Comparison of ENCODE assay signal across 36 cellular contexts in genomic region chrX:31350808-31351074, GRCh38.
"Had no signal": no experiment of that assay in that cellular context is flagged by ENCODE, and none has a peak within 500 bp of the region (broad histone marks: within the 10 kb centered on the region; RNA-seq: fewer than 3 reads in every experiment).

No MANE protein-coding gene starts in this region.

- H3K27me3 Mint-ChIP-seq: activated B cell treated with CpG ODN at 0.5 μM for 24 hours; activated CD4-positive, alpha-beta memory T cell treated with anti-CD3 and anti-CD28 coated beads for 36 hours; activated CD8-positive, alpha-beta memory T cell treated with anti-CD3 and anti-CD28 coated beads, Interleukin-2, amount 10 ng/mL, durations not matched to agents 7 days and 5 days; activated naive CD4-positive, alpha-beta T cell treated with anti-CD3 and anti-CD28 coated beads, Interleukin-2, amount 50 U/mL, for 24 hours; activated T-helper 17 cell treated with anti-CD3 and anti-CD28 coated beads, Interleukin-2, amount 50 U/mL, for 72 hours; central memory CD8-positive, alpha-beta T cell had no signal

- H3K36me3 ChIP-seq: ascending aorta, cardiac muscle cell, colonic mucosa, Peyer's patch, SJSA1 had no signal

- H3K4me1 ChIP-seq: ascending aorta, colonic mucosa, Peyer's patch had no signal

- H3K4me3 Mint-ChIP-seq: activated B cell treated with CpG ODN at 0.5 μM for 24 hours; activated CD4-positive, alpha-beta memory T cell treated with anti-CD3 and anti-CD28 coated beads for 36 hours; activated CD8-positive, alpha-beta memory T cell treated with anti-CD3 and anti-CD28 coated beads, Interleukin-2, amount 10 ng/mL, durations not matched to agents 7 days and 5 days; activated naive CD4-positive, alpha-beta T cell treated with anti-CD3 and anti-CD28 coated beads, Interleukin-2, amount 50 U/mL, for 24 hours; activated naive CD8-positive, alpha-beta T cell treated with anti-CD3 and anti-CD28 coated beads, Interleukin-2, amount 10 ng/mL, durations not matched to agents 7 days and 5 days; activated T-cell treated with anti-CD3 and anti-CD28 coated beads, Interleukin-2, amount 50 U/mL, for 72 hours; activated T-helper 17 cell treated with anti-CD3 and anti-CD28 coated beads, Interleukin-2, amount 50 U/mL, for 72 hours; central memory CD8-positive, alpha-beta T cell; T-helper 1 cell treated with Interleukin-12 subunit alpha and Interleukin-12 subunit beta and Interleukin-4 antibody, amounts not matched to agents 30 μg/mL and 1 μg/mL, for 36 hours; T-helper 2 cell treated with Interferon-gamma antibody and Interleukin-4, amounts not matched to agents 5 μg/mL and 100 μg/mL, for 36 hours had no signal

- H3K27ac ChIP-seq: ascending aorta, cardiac muscle cell, colonic mucosa, Peyer's patch, SJSA1 had no signal

- H3K4me2 ChIP-seq: SK-N-SH had no signal

- H3K27ac Mint-ChIP-seq: activated B cell treated with CpG ODN at 0.5 μM for 24 hours; activated CD4-positive, alpha-beta memory T cell treated with anti-CD3 and anti-CD28 coated beads for 36 hours; activated CD8-positive, alpha-beta memory T cell treated with anti-CD3 and anti-CD28 coated beads, Interleukin-2, amount 10 ng/mL, durations not matched to agents 7 days and 5 days; activated naive CD4-positive, alpha-beta T cell treated with anti-CD3 and anti-CD28 coated beads, Interleukin-2, amount 50 U/mL, for 24 hours; activated naive CD8-positive, alpha-beta T cell treated with anti-CD3 and anti-CD28 coated beads, Interleukin-2, amount 10 ng/mL, durations not matched to agents 7 days and 5 days; activated T-cell treated with anti-CD3 and anti-CD28 coated beads, Interleukin-2, amount 50 U/mL, for 72 hours; activated T-helper 17 cell treated with anti-CD3 and anti-CD28 coated beads, Interleukin-2, amount 50 U/mL, for 72 hours; T-helper 1 cell treated with Interleukin-12 subunit alpha and Interleukin-12 subunit beta and Interleukin-4 antibody, amounts not matched to agents 30 μg/mL and 1 μg/mL, for 36 hours; T-helper 2 cell treated with Interferon-gamma antibody and Interleukin-4, amounts not matched to agents 5 μg/mL and 100 μg/mL, for 36 hours had no signal

- ATAC-seq: activated CD8-positive, alpha-beta memory T cell treated with anti-CD3 and anti-CD28 coated beads, Interleukin-2, amount 10 ng/mL, durations not matched to agents 7 days and 5 days; activated T-cell treated with anti-CD3 and anti-CD28 coated beads, Interleukin-2, amount 50 U/mL, for 72 hours; activated T-helper 17 cell treated with anti-CD3 and anti-CD28 coated beads, Interleukin-2, amount 50 U/mL, for 72 hours had no signal

- H3K4me3 ChIP-seq: ascending aorta, cardiac muscle cell, colonic mucosa, Peyer's patch, SJSA1 had no signal

- DNase-seq: activated B cell treated with CpG ODN at 0.5 μM for 24 hours; activated CD4-positive, alpha-beta memory T cell treated with anti-CD3 and anti-CD28 coated beads for 36 hours; activated CD4-positive, alpha-beta T cell treated with anti-CD3 and anti-CD28 coated beads for 4 hours; activated CD4-positive, alpha-beta T cell treated with anti-CD3 and anti-CD28 coated beads, Interleukin-2, amount 50 U/mL, for 1 hour; activated CD4-positive, CD25-positive, alpha-beta regulatory T cell treated with anti-CD3 and anti-CD28 coated beads, Interleukin-2, amount 50 U/mL, for 72 hours; activated CD8-positive, alpha-beta memory T cell treated with anti-CD3 and anti-CD28 coated beads for 24 hours; activated CD8-positive, alpha-beta memory T cell treated with anti-CD3 and anti-CD28 coated beads, Interleukin-2, amount 10 ng/mL, durations not matched to agents 7 days and 5 days; activated CD8-positive, alpha-beta memory T cell treated with anti-CD3 and anti-CD28 coated beads, Interleukin-2, amount 50 U/mL, for 48 hours; activated effector memory CD4-positive, alpha-beta T cell treated with anti-CD3 and anti-CD28 coated beads, Interleukin-2, amount 50 U/mL, for 16 hours; activated naive CD4-positive, alpha-beta T cell; activated naive CD8-positive, alpha-beta T cell treated with anti-CD3 and anti-CD28 coated beads, Interleukin-2, amount 10 ng/mL, durations not matched to agents 7 days and 5 days; activated T-cell treated with anti-CD3 and anti-CD28 coated beads, Interleukin-2, amount 50 U/mL, for 72 hours; amygdala; colonic mucosa; NCI-H1048; NCI-H1105 treated with DMSO at 0.1 percent for 48 hours; NCI-H1436 treated with DMSO at 0.1 percent for 48 hours; NCI-H1694 treated with DMSO at 0.1 percent for 48 hours; NCI-H2029 treated with DMSO at 0.1 percent for 48 hours; NCI-H2107; NCI-H2171; NCI-H446 treated with DMSO at 0.1 percent for 48 hours; NCI-H524; Peyer's patch; RPMI8226; SHP77 treated with DMSO at 0.1 percent for 48 hours; SK-N-SH had no signal

- H3K9me3 Mint-ChIP-seq: activated B cell treated with CpG ODN at 0.5 μM for 24 hours; activated CD4-positive, alpha-beta memory T cell treated with anti-CD3 and anti-CD28 coated beads for 36 hours; activated naive CD4-positive, alpha-beta T cell treated with anti-CD3 and anti-CD28 coated beads, Interleukin-2, amount 50 U/mL, for 24 hours; activated naive CD8-positive, alpha-beta T cell treated with anti-CD3 and anti-CD28 coated beads, Interleukin-2, amount 10 ng/mL, durations not matched to agents 7 days and 5 days; activated T-cell treated with anti-CD3 and anti-CD28 coated beads, Interleukin-2, amount 50 U/mL, for 72 hours; activated T-helper 17 cell treated with anti-CD3 and anti-CD28 coated beads, Interleukin-2, amount 50 U/mL, for 72 hours; central memory CD8-positive, alpha-beta T cell; T-helper 1 cell treated with Interleukin-12 subunit alpha and Interleukin-12 subunit beta and Interleukin-4 antibody, amounts not matched to agents 30 μg/mL and 1 μg/mL, for 36 hours; T-helper 2 cell treated with Interferon-gamma antibody and Interleukin-4, amounts not matched to agents 5 μg/mL and 100 μg/mL, for 36 hours had no signal

- H3K9me3 ChIP-seq: ascending aorta, colonic mucosa, Peyer's patch, SJSA1, SK-N-SH had no signal

- H3K4me1 Mint-ChIP-seq: activated B cell treated with CpG ODN at 0.5 μM for 24 hours; activated CD8-positive, alpha-beta memory T cell treated with anti-CD3 and anti-CD28 coated beads, Interleukin-2, amount 10 ng/mL, durations not matched to agents 7 days and 5 days; activated naive CD4-positive, alpha-beta T cell treated with anti-CD3 and anti-CD28 coated beads, Interleukin-2, amount 50 U/mL, for 24 hours; activated naive CD8-positive, alpha-beta T cell treated with anti-CD3 and anti-CD28 coated beads, Interleukin-2, amount 10 ng/mL, durations not matched to agents 7 days and 5 days; activated T-helper 17 cell treated with anti-CD3 and anti-CD28 coated beads, Interleukin-2, amount 50 U/mL, for 72 hours; central memory CD8-positive, alpha-beta T cell had no signal

- H3K27me3 ChIP-seq: ascending aorta, cardiac muscle cell, colonic mucosa, Peyer's patch, SJSA1 had no signal

- H3K9ac ChIP-seq: SK-N-SH had no signal

- H3K36me3 Mint-ChIP-seq: activated CD4-positive, alpha-beta memory T cell treated with anti-CD3 and anti-CD28 coated beads for 36 hours; activated CD8-positive, alpha-beta memory T cell treated with anti-CD3 and anti-CD28 coated beads, Interleukin-2, amount 10 ng/mL, durations not matched to agents 7 days and 5 days; activated naive CD4-positive, alpha-beta T cell treated with anti-CD3 and anti-CD28 coated beads, Interleukin-2, amount 50 U/mL, for 24 hours; activated naive CD8-positive, alpha-beta T cell treated with anti-CD3 and anti-CD28 coated beads, Interleukin-2, amount 10 ng/mL, durations not matched to agents 7 days and 5 days had no signal

- FAIRE-seq: TTC549 had no signal
